Comparison of ENCODE assay signal across 9 cellular contexts in genomic region chr9:133137451-133138231, GRCh38. TPM values are rescaled to one million over a fixed set of nuclear protein-coding genes. Genes with fewer than 3 reads are reported as not detected.
DNase-seq lines count a peak whose midpoint lies in the region; ATAC-seq, FAIRE-seq and TF ChIP-seq lines count a peak whose summit lies in the region.
"Had no signal": no experiment of that assay in that cellular context is flagged by ENCODE, and none has a peak within 500 bp of the region (broad histone marks: within the 10 kb centered on the region; RNA-seq: fewer than 3 reads in every experiment).

No MANE protein-coding gene starts in this region.

- H3K36me3 Mint-ChIP-seq in IgD-negative memory B cell = no peaks in the 10 kb centered on the region
- peaks cover 51% of the 10 kb centered on the region for H3K36me3 Mint-ChIP-seq in activated T-helper 17 cell treated with anti-CD3 and anti-CD28 coated beads, Interleukin-2, amount 50 U/mL, for 72 hours (ENCODE audit: low read depth)

- H3K4me1 ChIP-seq in small intestine (ENCODE audit: control insufficient read depth in 2 of 2, insufficient read depth in 1 of 2, low read depth in 1 of 2, low read length in 1 of 2) = peaks cover 25 to 29% of the 10 kb centered on the region in 2 donors
- peaks cover 62% of the 10 kb centered on the region for H3K4me1 ChIP-seq in HepG2 (ENCODE audit: insufficient read depth, low read length)

- H3K36me3 ChIP-seq in small intestine (ENCODE audit: control insufficient read depth in 2 of 2, insufficient read depth in 2 of 2, low read length in 2 of 2) = no peaks in the 10 kb centered on the region
- H3K36me3 ChIP-seq in HepG2 (replicated peaks in 1 of 2; ENCODE audit: control insufficient read depth in 1 of 2, insufficient read depth in 2 of 2, low read length in 2 of 2) = no peaks in the 10 kb centered on the region

- 73 to 76% (median 75%) methylated on average over 15 to 16 of the region's 16 CpGs for WGBS in small intestine, 3 donors
- 96% methylated on average over 8 of the region's 16 CpGs for WGBS in HepG2 (ENCODE audit: low lambda C conversion rate)

- in situ Hi-C loops in HepG2 (cut with HindIII; ENCODE audit: extremely low pct_ligation_motif_present, low pct_unique_long_range_greater_than_20kb) = no loop called here

- H3K27ac ChIP-seq in small intestine (ENCODE audit: low read depth in 1 of 2, low read length in 1 of 2) = peak overlapping the region; percentile 60 to 72
- no peak overlapping the region for H3K27ac ChIP-seq in HepG2 (ENCODE audit: extremely low read length, insufficient read depth, low read length)

- H4K20me1 ChIP-seq in HepG2 (ENCODE audit: insufficient read depth, low read length) = peaks cover 2% of the 10 kb centered on the region; the same call in 1 of the 2 replicates

- H3K27me3 ChIP-seq in small intestine (ENCODE audit: control insufficient read depth in 2 of 2, insufficient read depth in 2 of 2, low read length in 2 of 2) (no peaks in the 10 kb centered on the region), HepG2 (ENCODE audit: control insufficient read depth in 1 of 2, insufficient read depth in 2 of 2, low read length in 2 of 2) (no peaks in the 10 kb centered on the region)

- no peak for TF ChIP-seq RAD21 in HepG2 (CRISPR knock-in tag; IDR thresholded peaks at IDR 0.05)

- FAIRE-seq in small intestine (lab: Jason Lieb, UNC) (no peak), HepG2 (lab: Jason Lieb, UNC) (no peak)

- H3K27me3 Mint-ChIP-seq in IgD-negative memory B cell = no peaks in the 10 kb centered on the region
- H3K27me3 Mint-ChIP-seq in activated T-helper 17 cell treated with anti-CD3 and anti-CD28 coated beads, Interleukin-2, amount 50 U/mL, for 72 hours = no peaks in the 10 kb centered on the region

- H3K27ac Mint-ChIP-seq in IgD-negative memory B cell = peak overlapping the region; percentile 46 to 100 (median 99)
- H3K27ac Mint-ChIP-seq in activated T-helper 17 cell treated with anti-CD3 and anti-CD28 coated beads, Interleukin-2, amount 50 U/mL, for 72 hours = peak overlapping the region; percentile 100

- H3K4me1 Mint-ChIP-seq in IgD-negative memory B cell = peaks cover 21 to 31% (median 30%) of the 10 kb centered on the region in 3 donors
- H3K4me1 Mint-ChIP-seq in activated T-helper 17 cell treated with anti-CD3 and anti-CD28 coated beads, Interleukin-2, amount 50 U/mL, for 72 hours = peaks cover 32% of the 10 kb centered on the region

- BruUV-seq in HepG2 (replicated peaks; lab: Mats Ljungman, UMichigan) = no TSS peak

- H3K79me2 ChIP-seq in HepG2 (ENCODE audit: insufficient read depth, low read length) = peaks cover 11% of the 10 kb centered on the region

- TF ChIP-seq EP300 in HepG2 (IDR thresholded peaks at IDR 0.05; ENCODE audit: low read depth in 2 of 2, low read length in 2 of 2) (no peak), HepG2 (CRISPR knock-in tag; IDR thresholded peaks at IDR 0.05; ENCODE audit: borderline replicate concordance) (no peak)

- DNase-seq in left ventricle myocardium superior = peak; percentile 84
- DNase-seq in small intestine = no peak
- no peak for DNase-seq in HepG2 (ENCODE audit: low spot score)
- DNase-seq in NCI-H187 treated with DMSO at 0.1 percent for 48 hours (lab: John Stamatoyannopoulos, UW) = no peak
- DNase-seq: NCI-H446 treated with DMSO at 0.1 percent for 48 hours had no signal

- TF ChIP-seq POLR2A in HepG2 (IDR thresholded peaks at IDR 0.05; ENCODE audit: insufficient read depth in 1 of 2, low read depth in 2 of 2, low read length in 2 of 2) = no peak

- peak overlapping the region in 1 of 4 donors; percentile 28 for H3K4me3 Mint-ChIP-seq in IgD-negative memory B cell
- H3K4me3 Mint-ChIP-seq in activated T-helper 17 cell treated with anti-CD3 and anti-CD28 coated beads, Interleukin-2, amount 50 U/mL, for 72 hours = peak overlapping the region; percentile 92

- no peak overlapping the region for H3K9ac ChIP-seq in HepG2 (ENCODE audit: insufficient read depth, low read depth, low read length)

- no peak overlapping the region for H3K4me2 ChIP-seq in HepG2 (ENCODE audit: low read depth, low read length)

- no peak for TF ChIP-seq CTCF in HepG2 (CRISPR knock-in tag; IDR thresholded peaks at IDR 0.05)

- intact Hi-C loops in left ventricle myocardium superior (cut with micrococcal nuclease) = no loop called here
- intact Hi-C loops in HepG2 (cut with micrococcal nuclease; ENCODE audit: unreplicated experiment) = no loop called here

- no peak overlapping the region for H2AFZ ChIP-seq in HepG2 (ENCODE audit: low read length)

- no peak for ATAC-seq in activated T-helper 17 cell treated with anti-CD3 and anti-CD28 coated beads, Interleukin-2, amount 50 U/mL, for 72 hours (replicated peaks)
- ATAC-seq in left ventricle myocardium superior (peak; percentile 42), HepG2 (no peak), HG03175 (IDR thresholded peaks at IDR 0.05; ENCODE audit: unreplicated experiment) (no peak), GM19328 (IDR thresholded peaks at IDR 0.05; ENCODE audit: unreplicated experiment) (no peak)

- CTCF ChIA-PET in HepG2 (lab: Yijun Ruan, JAX; ENCODE audit: low intra/inter-chr PET ratio, low total read pairs) = no interaction called here

- POLR2A ChIA-PET in HepG2 (lab: Yijun Ruan, JAX) = no interaction called here

- H3K9me3 ChIP-seq in small intestine (ENCODE audit: control insufficient read depth, low read depth) (no peaks in the 10 kb centered on the region), HepG2 (ENCODE audit: low read length) (no peaks in the 10 kb centered on the region)

- no peaks in the 10 kb centered on the region for H3K9me3 Mint-ChIP-seq in IgD-negative memory B cell
- no peaks in the 10 kb centered on the region for H3K9me3 Mint-ChIP-seq in activated T-helper 17 cell treated with anti-CD3 and anti-CD28 coated beads, Interleukin-2, amount 50 U/mL, for 72 hours

- H3K4me3 ChIP-seq in small intestine (ENCODE audit: low read depth in 1 of 2, low read length in 2 of 2) (no peak overlapping the region), HepG2 (replicated peaks in 1 of 3; ENCODE audit: insufficient read depth in 1 of 3, low read depth in 2 of 3, low read length in 3 of 3) (no peak overlapping the region)

TF ChIP-seq in HepG2, 621 proteins besides CTCF, POLR2A, EP300 and RAD21 (continues in another document):
- no peak for TF ChIP-seq ZNF776 (CRISPR knock-in tag; IDR thresholded peaks at IDR 0.05)

RNA-seq across cellular contexts. Expression of gene RALGDS, which starts 16.6 kb away (rescaled TPM):
- polyA plus RNA-seq in IgD-negative memory B cell (16.9 TPM), small intestine (10 to 100 TPM; 33.0 to 49.0 (median 36.4) TPM), HepG2 (2011; rRNA removed) (25.5 and 28.8 TPM in 2 replicates)
- 100 to 1,000 TPM; 101 to 156 TPM for total RNA-seq in activated T-helper 17 cell treated with anti-CD3 and anti-CD28 coated beads, Interleukin-2, amount 50 U/mL, for 72 hours
- total RNA-seq in left ventricle myocardium superior (33.1 TPM), HepG2 (2016; rRNA removed; fragmentation: Illumina TruSeq; extraction: Trizol) (8.8 and 12.9 TPM in 2 replicates)
- total RNA-seq in HepG2 (2016; cell fraction: cytosol; rRNA removed; fragmentation: Illumina TruSeq; extraction: Trizol; ENCODE audit: low read depth) = 4.2 and 5.7 TPM in 2 replicates
- 7.3 and 12.1 TPM in 2 replicates for total RNA-seq in HepG2 (2016; cell fraction: insoluble cytoplasmic fraction; rRNA removed; fragmentation: Illumina TruSeq; extraction: Trizol)
- total RNA-seq in HepG2 (2016; cell fraction: membrane; rRNA removed; fragmentation: Illumina TruSeq; extraction: Trizol) = 15.5 and 15.7 TPM in 2 replicates
- total RNA-seq in HepG2 (2016; cell fraction: nucleus; rRNA removed; fragmentation: Illumina TruSeq; extraction: Trizol) = 10.4 and 11.0 TPM in 2 replicates
- 14.9 and 17.8 TPM in 2 replicates for polyA plus RNA-seq in HepG2 (2011; cell fraction: cytosol; rRNA removed)
- 104 and 131 TPM in 2 replicates for polyA plus RNA-seq in HepG2 (2011; cell fraction: nucleus; rRNA removed)
- polyA plus RNA-seq in HepG2 (2012) = 12.0 and 15.7 TPM in 2 replicates
- 4.1 and 4.2 TPM in 2 replicates for polyA plus RNA-seq in HepG2 (2016; cell fraction: cytosol; fragmentation: Illumina TruSeq; extraction: Trizol; ENCODE audit: low read depth)
- 8.9 and 12.0 TPM in 2 replicates for polyA plus RNA-seq in HepG2 (2016; cell fraction: insoluble cytoplasmic fraction; fragmentation: Illumina TruSeq; extraction: Trizol; ENCODE audit: low read depth)
- polyA plus RNA-seq in HepG2 (2016; cell fraction: membrane; fragmentation: Illumina TruSeq; extraction: Trizol; ENCODE audit: low read depth) = 11.6 and 12.4 TPM in 2 replicates
- polyA plus RNA-seq in HepG2 (2016; cell fraction: nucleus; fragmentation: Illumina TruSeq; extraction: Trizol; ENCODE audit: insufficient read depth, low read depth) = 28.7 and 31.3 TPM in 2 replicates
- polyA minus RNA-seq in HepG2 (2011; rRNA and poly(A)+ RNA removed; ENCODE audit: low replicate concordance) = 20.8 and 24.6 TPM in 2 replicates
- 4.8 and 5.6 TPM in 2 replicates for polyA minus RNA-seq in HepG2 (2011; cell fraction: cytosol; rRNA and poly(A)+ RNA removed)
- polyA minus RNA-seq in HepG2 (2011; cell fraction: nucleus; rRNA and poly(A)+ RNA removed) = 17.0 and 17.4 TPM in 2 replicates

RNA-seq across cellular contexts. Expression of gene GBGT1, which starts 26.1 kb away (rescaled TPM):
- polyA plus RNA-seq in IgD-negative memory B cell (1.7 TPM), small intestine (1 to 10 TPM in 2 of 3 donors, under 1 TPM in 1; 0.45 to 7.6 (median 6.2) TPM), HepG2 (2011; rRNA removed) (not detected in 2 replicates)
- total RNA-seq in activated T-helper 17 cell treated with anti-CD3 and anti-CD28 coated beads, Interleukin-2, amount 50 U/mL, for 72 hours = 1 to 10 TPM; 2.8 to 7.2 TPM
- total RNA-seq in left ventricle myocardium superior (6.2 TPM), HepG2 (2016; rRNA removed; fragmentation: Illumina TruSeq; extraction: Trizol) (not detected in 2 replicates)
- 0.10 TPM in 1 of 2 replicates, not detected in the other for total RNA-seq in HepG2 (2016; cell fraction: cytosol; rRNA removed; fragmentation: Illumina TruSeq; extraction: Trizol; ENCODE audit: low read depth)
- not detected in 2 replicates for total RNA-seq in HepG2 (2016; cell fraction: insoluble cytoplasmic fraction; rRNA removed; fragmentation: Illumina TruSeq; extraction: Trizol)
- not detected in 2 replicates for total RNA-seq in HepG2 (2016; cell fraction: membrane; rRNA removed; fragmentation: Illumina TruSeq; extraction: Trizol)
- not detected in 2 replicates for total RNA-seq in HepG2 (2016; cell fraction: nucleus; rRNA removed; fragmentation: Illumina TruSeq; extraction: Trizol)
- polyA plus RNA-seq in HepG2 (2011; cell fraction: cytosol; rRNA removed) = not detected in 2 replicates
- not detected in 2 replicates for polyA plus RNA-seq in HepG2 (2011; cell fraction: nucleus; rRNA removed)
- not detected in 2 replicates for polyA plus RNA-seq in HepG2 (2012)
- not detected in 2 replicates for polyA plus RNA-seq in HepG2 (2016; cell fraction: cytosol; fragmentation: Illumina TruSeq; extraction: Trizol; ENCODE audit: low read depth)
- polyA plus RNA-seq in HepG2 (2016; cell fraction: insoluble cytoplasmic fraction; fragmentation: Illumina TruSeq; extraction: Trizol; ENCODE audit: low read depth) = not detected in 2 replicates
- not detected in 2 replicates for polyA plus RNA-seq in HepG2 (2016; cell fraction: membrane; fragmentation: Illumina TruSeq; extraction: Trizol; ENCODE audit: low read depth)
- not detected in 2 replicates for polyA plus RNA-seq in HepG2 (2016; cell fraction: nucleus; fragmentation: Illumina TruSeq; extraction: Trizol; ENCODE audit: insufficient read depth, low read depth)
- polyA minus RNA-seq in HepG2 (2011; rRNA and poly(A)+ RNA removed; ENCODE audit: low replicate concordance) = not detected in 2 replicates
- polyA minus RNA-seq in HepG2 (2011; cell fraction: cytosol; rRNA and poly(A)+ RNA removed) = not detected in 2 replicates
- polyA minus RNA-seq in HepG2 (2011; cell fraction: nucleus; rRNA and poly(A)+ RNA removed) = not detected in 2 replicates
